ENCODE assay signal across 29 cellular contexts in the genomic region with DNA sequence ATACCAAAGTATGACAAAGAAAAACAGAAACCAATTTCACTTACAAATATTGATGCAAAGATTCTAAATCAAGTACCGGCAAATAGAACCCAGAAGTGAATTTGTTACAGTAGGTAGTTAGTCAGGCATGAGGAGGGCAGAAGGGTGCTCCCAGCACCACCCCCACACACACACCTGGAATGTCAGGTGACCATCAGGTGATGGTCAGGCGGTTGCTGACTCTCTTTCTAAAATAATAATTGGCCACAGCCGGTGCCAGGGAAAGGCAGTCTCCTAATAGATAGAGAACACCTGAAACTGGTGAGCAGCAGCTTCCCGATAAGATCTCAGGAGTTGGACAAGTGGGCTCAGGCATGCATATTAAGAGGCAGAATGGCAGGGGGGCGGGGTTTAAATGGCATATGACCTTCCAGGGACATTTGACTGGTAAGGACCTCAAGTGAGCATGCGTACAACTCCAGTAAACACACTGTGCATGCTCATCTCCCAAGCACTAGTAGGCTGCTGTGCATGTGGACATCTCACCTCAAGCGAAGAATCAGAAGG.
"Had no signal": no experiment of that assay in that cellular context is flagged by ENCODE, and none has a peak within 500 bp of the region (broad histone marks: within the 10 kb centered on the region; RNA-seq: fewer than 3 reads in every experiment).

No MANE protein-coding gene starts in this region.

- H3K4me3 ChIP-seq: gastrocnemius medialis, right lobe of liver, testis, vagina had no signal

- H3K27ac Mint-ChIP-seq: activated CD4-positive, alpha-beta memory T cell treated with anti-CD3 and anti-CD28 coated beads, Interleukin-2, amount 10 ng/mL, durations not matched to agents 7 days and 5 days; activated T-cell treated with anti-CD3 and anti-CD28 coated beads, Interleukin-2, amount 50 U/mL, for 24 hours; type B pancreatic cell had no signal

- H3K9me3 Mint-ChIP-seq: activated CD4-positive, alpha-beta T cell treated with anti-CD3 and anti-CD28 coated beads, Interleukin-2, amount 10 ng/mL, durations not matched to agents 7 days and 5 days; activated T-cell treated with anti-CD3 and anti-CD28 coated beads, Interleukin-2, amount 50 U/mL, for 24 hours; effector memory CD8-positive, alpha-beta T cell; type B pancreatic cell had no signal

- H3K36me3 ChIP-seq: brain microvascular endothelial cell, gastrocnemius medialis, right lobe of liver, vagina had no signal

- H3K27me3 Mint-ChIP-seq: activated T-cell treated with anti-CD3 and anti-CD28 coated beads, Interleukin-2, amount 50 U/mL, for 24 hours; effector memory CD8-positive, alpha-beta T cell; type B pancreatic cell had no signal

- H3K9me3 ChIP-seq: gastrocnemius medialis, right lobe of liver, testis, vagina had no signal

- DNase-seq: activated CD4-positive, alpha-beta memory T cell treated with anti-CD3 and anti-CD28 coated beads, Interleukin-2, amount 10 ng/mL, durations not matched to agents 7 days and 5 days; activated CD4-positive, alpha-beta T cell treated with anti-CD3 and anti-CD28 coated beads for 1 hour; activated CD4-positive, alpha-beta T cell treated with anti-CD3 and anti-CD28 coated beads, Interleukin-2, amount 10 ng/mL, durations not matched to agents 7 days and 5 days; activated CD8-positive, alpha-beta memory T cell treated with anti-CD3 and anti-CD28 coated beads, Interleukin-2, amount 50 U/mL, for 48 hours; activated gamma-delta T cell; activated naive CD4-positive, alpha-beta T cell treated with anti-CD3 and anti-CD28 coated beads, Interleukin-2, amount 50 U/mL, for 16 hours; activated T-cell treated with anti-CD3 and anti-CD28 coated beads, Interleukin-2, amount 50 U/mL, for 24 hours; amniotic stem cell; brain microvascular endothelial cell; cortex of kidney; effector memory CD8-positive, alpha-beta T cell; erythroblast; gastrocnemius medialis; hippocampal formation; kidney glomerular epithelial cell; left ventricle myocardium superior; midbrain; naive thymus-derived CD4-positive, alpha-beta T cell; occipital lobe; posterior cingulate gyrus; right lobe of liver; stimulated activated CD4-positive, alpha-beta T cell treated with anti-CD3 and anti-CD28 coated beads, Interleukin-12 subunit alpha, Interleukin-12 subunit beta, amount 100 ng/mL, for 4 hours; stimulated activated CD4-positive, alpha-beta T cell treated with anti-CD3 and anti-CD28 coated beads, Interleukin-4, amount 100 ng/mL, for 1 hour; stimulated activated naive CD8-positive, alpha-beta T cell treated with anti-CD3 and anti-CD28 coated beads, Interleukin-15, Interleukin-2, amounts not matched to agents 100 U/mL and 50 U/mL, for 24 hours; T-helper 9 cell; testis had no signal

- H3K4me3 Mint-ChIP-seq: activated CD4-positive, alpha-beta memory T cell treated with anti-CD3 and anti-CD28 coated beads, Interleukin-2, amount 10 ng/mL, durations not matched to agents 7 days and 5 days; activated CD4-positive, alpha-beta T cell treated with anti-CD3 and anti-CD28 coated beads, Interleukin-2, amount 10 ng/mL, durations not matched to agents 7 days and 5 days; activated T-cell treated with anti-CD3 and anti-CD28 coated beads, Interleukin-2, amount 50 U/mL, for 24 hours; effector memory CD8-positive, alpha-beta T cell; naive thymus-derived CD4-positive, alpha-beta T cell; type B pancreatic cell had no signal

- FAIRE-seq: astrocyte had no signal

- H3K27me3 ChIP-seq: brain microvascular endothelial cell, gastrocnemius medialis, right lobe of liver, testis, vagina had no signal

- H3K27ac ChIP-seq: brain microvascular endothelial cell, gastrocnemius medialis, right lobe of liver, vagina had no signal

- H3K4me1 ChIP-seq: gastrocnemius medialis, right lobe of liver, testis, vagina had no signal
